Comparison of ENCODE assay signal across 27 cellular contexts in genomic region chr16:57875347-57875746, GRCh38.
"Had no signal": no experiment of that assay in that cellular context is flagged by ENCODE, and none has a peak within 500 bp of the region (broad histone marks: within the 10 kb centered on the region; RNA-seq: fewer than 3 reads in every experiment).

No MANE protein-coding gene starts in this region.

- FAIRE-seq: astrocyte, TTC549 had no signal

- DNase-seq: activated CD4-positive, alpha-beta T cell treated with anti-CD3 and anti-CD28 coated beads, Interleukin-2, amount 10 ng/mL, durations not matched to agents 24 days and 14 days; activated CD4-positive, alpha-beta T cell treated with anti-CD3 and anti-CD28 coated beads, Interleukin-2, amount 50 U/mL, for 4 hours; activated CD8-positive, alpha-beta T cell treated with anti-CD3 and anti-CD28 coated beads for 36 hours; activated gamma-delta T cell treated with Interleukin-2 at 50 U/mL for 16 hours; activated naive CD4-positive, alpha-beta T cell treated with anti-CD3 and anti-CD28 coated beads for 36 hours; activated T-cell treated with anti-CD3 and anti-CD28 coated beads, Interleukin-2, amount 50 U/mL, for 24 hours; adrenal gland; body of pancreas; cerebellar nuclear complex; Kasumi-1; MG63; NCI-H1048; NCI-H1105 treated with DMSO at 0.1 percent for 48 hours; NCI-H1436; NCI-H1694; NCI-H1930; NCI-H345; NCI-H526; NCI-H748 treated with DMSO at 0.1 percent for 48 hours; NK-92 treated with Interleukin-12 subunit alpha and Interleukin-12 subunit beta, amount 100 ng/mL, for 24 hours; Right ventricle myocardium superior had no signal

- H3K27ac ChIP-seq: adrenal gland, body of pancreas, breast epithelium had no signal

- H3K4me3 ChIP-seq: adrenal gland, body of pancreas, breast epithelium, MG63 had no signal

- H3K27me3 ChIP-seq: body of pancreas, breast epithelium, MG63 had no signal

- H3K9me3 Mint-ChIP-seq: activated CD4-positive, alpha-beta T cell treated with anti-CD3 and anti-CD28 coated beads, Interleukin-2, amount 10 ng/mL, durations not matched to agents 24 days and 14 days; activated CD8-positive, alpha-beta T cell treated with anti-CD3 and anti-CD28 coated beads for 36 hours; activated naive CD4-positive, alpha-beta T cell treated with anti-CD3 and anti-CD28 coated beads for 36 hours; activated naive CD4-positive, alpha-beta T cell treated with anti-CD3 and anti-CD28 coated beads, Interleukin-2, amount 50 U/mL, for 72 hours; activated T-cell treated with anti-CD3 and anti-CD28 coated beads, Interleukin-2, amount 50 U/mL, for 24 hours; T-helper 1 cell treated with Interleukin-12 subunit alpha and Interleukin-12 subunit beta and Interleukin-4 antibody, amounts not matched to agents 30 μg/mL and 1 μg/mL, for 36 hours; T-helper 2 cell treated with Interferon-gamma antibody and Interleukin-4, amounts not matched to agents 5 μg/mL and 100 μg/mL, for 36 hours had no signal

- H3K9me3 ChIP-seq: adrenal gland, body of pancreas, breast epithelium, MG63 had no signal

- H3K36me3 ChIP-seq: adrenal gland, breast epithelium, MG63 had no signal

- H3K4me1 Mint-ChIP-seq: activated CD4-positive, alpha-beta T cell treated with anti-CD3 and anti-CD28 coated beads, Interleukin-2, amount 10 ng/mL, durations not matched to agents 24 days and 14 days had no signal

- H3K4me1 ChIP-seq: adrenal gland, body of pancreas, breast epithelium had no signal

- H3K4me3 Mint-ChIP-seq: activated CD4-positive, alpha-beta T cell treated with anti-CD3 and anti-CD28 coated beads, Interleukin-2, amount 10 ng/mL, durations not matched to agents 24 days and 14 days; activated CD8-positive, alpha-beta T cell treated with anti-CD3 and anti-CD28 coated beads for 36 hours; activated naive CD4-positive, alpha-beta T cell treated with anti-CD3 and anti-CD28 coated beads for 36 hours; activated T-cell treated with anti-CD3 and anti-CD28 coated beads, Interleukin-2, amount 50 U/mL, for 24 hours; T-helper 1 cell treated with Interleukin-12 subunit alpha and Interleukin-12 subunit beta and Interleukin-4 antibody, amounts not matched to agents 30 μg/mL and 1 μg/mL, for 36 hours; T-helper 2 cell treated with Interferon-gamma antibody and Interleukin-4, amounts not matched to agents 5 μg/mL and 100 μg/mL, for 36 hours had no signal

- H3K36me3 Mint-ChIP-seq: activated naive CD4-positive, alpha-beta T cell treated with anti-CD3 and anti-CD28 coated beads, Interleukin-2, amount 50 U/mL, for 72 hours had no signal

- H3K27ac Mint-ChIP-seq: activated CD4-positive, alpha-beta T cell treated with anti-CD3 and anti-CD28 coated beads, Interleukin-2, amount 10 ng/mL, durations not matched to agents 24 days and 14 days; activated CD8-positive, alpha-beta T cell treated with anti-CD3 and anti-CD28 coated beads for 36 hours; activated naive CD4-positive, alpha-beta T cell treated with anti-CD3 and anti-CD28 coated beads for 36 hours; activated naive CD4-positive, alpha-beta T cell treated with anti-CD3 and anti-CD28 coated beads, Interleukin-2, amount 50 U/mL, for 72 hours; activated T-cell treated with anti-CD3 and anti-CD28 coated beads, Interleukin-2, amount 50 U/mL, for 24 hours; T-helper 1 cell treated with Interleukin-12 subunit alpha and Interleukin-12 subunit beta and Interleukin-4 antibody, amounts not matched to agents 30 μg/mL and 1 μg/mL, for 36 hours; T-helper 2 cell treated with Interferon-gamma antibody and Interleukin-4, amounts not matched to agents 5 μg/mL and 100 μg/mL, for 36 hours had no signal

- ATAC-seq: activated CD8-positive, alpha-beta T cell treated with anti-CD3 and anti-CD28 coated beads for 36 hours; activated naive CD4-positive, alpha-beta T cell treated with anti-CD3 and anti-CD28 coated beads, Interleukin-2, amount 50 U/mL, for 72 hours; body of pancreas had no signal
